In genomic region chr9:134970198-134970597, GRCh38 we compare ENCODE assay signal across 12 cellular contexts. TPM values are rescaled to one million over a fixed set of nuclear protein-coding genes. Genes with fewer than 3 reads are reported as not detected.
"Had no signal": no experiment of that assay in that cellular context is flagged by ENCODE, and none has a peak within 500 bp of the region (broad histone marks: within the 10 kb centered on the region; RNA-seq: fewer than 3 reads in every experiment).

No MANE protein-coding gene starts in this region.

- H3K4me2 ChIP-seq: GM23338, KMS-11 had no signal

- H2AFZ ChIP-seq: GM23338 had no signal

- ATAC-seq: GM23338 had no signal

- H3K27ac Mint-ChIP-seq: GM23338, HFFc6 had no signal

- H3K27ac ChIP-seq: KMS-11 had no signal

- H3K9me3 Mint-ChIP-seq: GM23338, H9, HFFc6 had no signal

- DNase-seq: H9, HCEC 1CT, HFFc6, IMR-90, Karpas-422, KBM-7 had no signal

- FAIRE-seq: H1, H54, HTR-8/SVneo had no signal

- H3K9ac ChIP-seq: KMS-11 had no signal

- H3K4me3 Mint-ChIP-seq: GM23338, H9, HFFc6 had no signal

- H3K4me3 ChIP-seq: GM23338 had no signal

RNA-seq across cellular contexts. Expression of gene FCN1, which starts 52.5 kb away (rescaled TPM):
- total RNA-seq: GM23338, H1, H9, HFFc6, HT-29, IMR-90 had no signal
- polyA plus RNA-seq: GM23338, H1, IMR-90 had no signal
